ENCODE assay signal across 7 cellular contexts in genomic region chr1:180228648-180229482, GRCh38. TPM values are rescaled to one million over a fixed set of nuclear protein-coding genes. Genes with fewer than 3 reads are reported as not detected.
DNase-seq lines count a peak whose midpoint lies in the region; ATAC-seq and TF ChIP-seq lines count a peak whose summit lies in the region.

No MANE protein-coding gene starts in this region.

- H3K27me3 Mint-ChIP-seq in activated naive CD8-positive, alpha-beta T cell treated with anti-CD3 and anti-CD28 coated beads for 36 hours = peaks cover 89% of the 10 kb centered on the region
- peaks cover 13 to 38% (median 27%) of the 10 kb centered on the region in 3 donors for H3K27me3 Mint-ChIP-seq in immature natural killer cell (ENCODE audit: low read depth in 3 of 3)

- H3K9me3 ChIP-seq in stomach = no peaks in the 10 kb centered on the region

- peaks cover 14% of the 10 kb centered on the region for H3K4me1 Mint-ChIP-seq in activated naive CD8-positive, alpha-beta T cell treated with anti-CD3 and anti-CD28 coated beads for 36 hours
- H3K4me1 Mint-ChIP-seq in immature natural killer cell = peaks cover 21 to 23% of the 10 kb centered on the region in 2 donors

- peaks cover 41 to 100% (median 83%) of the 10 kb centered on the region in 3 donors for H3K27me3 ChIP-seq in stomach

- peak; percentile 23 for DNase-seq in activated naive CD8-positive, alpha-beta T cell treated with anti-CD3 and anti-CD28 coated beads for 36 hours
- DNase-seq in immature natural killer cell (peak in 1 of 3 donors; percentile 18), stomach (no peak), occipital lobe (lab: John Stamatoyannopoulos, UW) (no peak), nucleus accumbens (lab: John Stamatoyannopoulos, UW) (no peak)

- TF ChIP-seq EP300 in stomach (IDR thresholded peaks at IDR 0.05) = no peak

- WGBS in stomach, 5 donors = 2 to 13% (median 5%) methylated on average over 4 to 57 of the region's 57 CpGs

- no peaks in the 10 kb centered on the region for H3K36me3 ChIP-seq in stomach

- ATAC-seq in HG03442 (IDR thresholded peaks at IDR 0.05; ENCODE audit: unreplicated experiment) = peak; percentile 16

- no peak overlapping the region for H3K27ac ChIP-seq in stomach

- H3K36me3 Mint-ChIP-seq in activated naive CD8-positive, alpha-beta T cell treated with anti-CD3 and anti-CD28 coated beads for 36 hours = no peaks in the 10 kb centered on the region
- no peaks in the 10 kb centered on the region for H3K36me3 Mint-ChIP-seq in immature natural killer cell

- TF ChIP-seq CTCF in GM12875 (IDR thresholded peaks at IDR 0.05; ENCODE audit: borderline replicate concordance, insufficient read depth, low read depth, low read length) (no peak), stomach (IDR thresholded peaks at IDR 0.05) (no peak)

- H3K9me3 Mint-ChIP-seq in activated naive CD8-positive, alpha-beta T cell treated with anti-CD3 and anti-CD28 coated beads for 36 hours = no peaks in the 10 kb centered on the region
- peaks cover 0 to 2% (median 0%) of the 10 kb centered on the region in 6 donors for H3K9me3 Mint-ChIP-seq in immature natural killer cell

- peak overlapping the region; percentile 53 for H3K4me3 ChIP-seq in GM12875 (ENCODE audit: low read depth, low read length)
- peak overlapping the region; percentile 51 to 83 (median 68) for H3K4me3 ChIP-seq in stomach

- H3K27ac Mint-ChIP-seq in activated naive CD8-positive, alpha-beta T cell treated with anti-CD3 and anti-CD28 coated beads for 36 hours = no peak overlapping the region
- no peak overlapping the region for H3K27ac Mint-ChIP-seq in immature natural killer cell

- TF ChIP-seq POLR2A in stomach (IDR thresholded peaks at IDR 0.05) = no peak

- H3K4me1 ChIP-seq in stomach = peaks cover 36 to 48% (median 44%) of the 10 kb centered on the region in 4 donors

- intact Hi-C loops in stomach (cut with DNase I; ENCODE audit: low total_unique reads) = no loop called here

- H3K4me3 Mint-ChIP-seq in activated naive CD8-positive, alpha-beta T cell treated with anti-CD3 and anti-CD28 coated beads for 36 hours = peak overlapping the region; percentile 69
- peak overlapping the region; percentile 72 to 79 (median 75) for H3K4me3 Mint-ChIP-seq in immature natural killer cell

RNA-seq across cellular contexts. Expression of gene LHX4, which starts 1.2 kb away (rescaled TPM):
- not detected for total RNA-seq in activated naive CD8-positive, alpha-beta T cell treated with anti-CD3 and anti-CD28 coated beads for 36 hours
- polyA plus RNA-seq in immature natural killer cell (under 1 TPM in 1 of 3 donors, not detected in 2; 0.25 TPM), stomach (under 1 TPM in 1 of 3 donors, not detected in 2; 0.03 TPM)
- total RNA-seq in stomach (under 1 TPM in 1 of 5 donors, not detected in 4; 0.18 TPM), occipital lobe (0.31 TPM)
